10 cellular contexts compared by ENCODE assay signal in genomic region chr6:16688984-16689636, GRCh38.
DNase-seq lines count a peak whose midpoint lies in the region; ATAC-seq and TF ChIP-seq lines count a peak whose summit lies in the region.
"Had no signal": no experiment of that assay in that cellular context is flagged by ENCODE, and none has a peak within 500 bp of the region (broad histone marks: within the 10 kb centered on the region; RNA-seq: fewer than 3 reads in every experiment).

No MANE protein-coding gene starts in this region.

- intact Hi-C loops in activated T-helper 2 cell treated with anti-CD3 and anti-CD28 coated beads, Interferon-gamma antibody, Interleukin-2, Interleukin-4, amounts not matched to agents 10 μg/mL and 5 μg/mL and 100 μg/mL, durations not matched to agents 14 hours and 24 hours and 36 hours (cut with micrococcal nuclease) = loop anchor here (5.0 kb wide), 2 partner anchors 177 to 367 kb away; no protein-coding TSS in a partner anchor

- peaks cover 72% of the 10 kb centered on the region for H3K4me1 Mint-ChIP-seq in activated T-helper 2 cell treated with anti-CD3 and anti-CD28 coated beads, Interferon-gamma antibody, Interleukin-2, Interleukin-4, amounts not matched to agents 10 μg/mL and 5 μg/mL and 100 μg/mL, durations not matched to agents 14 hours and 24 hours and 36 hours (ENCODE audit: low read depth)

- no peaks in the 10 kb centered on the region for H3K9me3 Mint-ChIP-seq in activated T-helper 2 cell treated with anti-CD3 and anti-CD28 coated beads, Interferon-gamma antibody, Interleukin-2, Interleukin-4, amounts not matched to agents 10 μg/mL and 5 μg/mL and 100 μg/mL, durations not matched to agents 14 hours and 24 hours and 36 hours

- TF ChIP-seq CTCF in HFF-Myc (IDR thresholded peaks at IDR 0.05; ENCODE audit: low read depth, low read length, missing control alignments) = no peak

- no peaks in the 10 kb centered on the region for H3K27me3 Mint-ChIP-seq in activated T-helper 2 cell treated with anti-CD3 and anti-CD28 coated beads, Interferon-gamma antibody, Interleukin-2, Interleukin-4, amounts not matched to agents 10 μg/mL and 5 μg/mL and 100 μg/mL, durations not matched to agents 14 hours and 24 hours and 36 hours (ENCODE audit: low read depth)

- peak overlapping the region; percentile 91 for H3K27ac Mint-ChIP-seq in activated T-helper 2 cell treated with anti-CD3 and anti-CD28 coated beads, Interferon-gamma antibody, Interleukin-2, Interleukin-4, amounts not matched to agents 10 μg/mL and 5 μg/mL and 100 μg/mL, durations not matched to agents 14 hours and 24 hours and 36 hours

- no peak overlapping the region for H3K4me3 Mint-ChIP-seq in activated T-helper 2 cell treated with anti-CD3 and anti-CD28 coated beads, Interferon-gamma antibody, Interleukin-2, Interleukin-4, amounts not matched to agents 10 μg/mL and 5 μg/mL and 100 μg/mL, durations not matched to agents 14 hours and 24 hours and 36 hours (ENCODE audit: low read depth)

- DNase-seq in AG08395 (ENCODE audit: low spot score) (peak; percentile 64), HFF-Myc (ENCODE audit: extremely low read depth, low read depth) (peak; percentile 46), glomerular endothelial cell (ENCODE audit: extremely low read depth, low read depth, low spot score) (peak; percentile 81), GF-D8 (lab: John Stamatoyannopoulos, UW) (no peak), OCI-M2 (lab: John Stamatoyannopoulos, UW; ENCODE audit: unreplicated experiment) (no peak)
- DNase-seq in activated T-helper 2 cell treated with anti-CD3 and anti-CD28 coated beads, Interferon-gamma antibody, Interleukin-2, Interleukin-4, amounts not matched to agents 10 μg/mL and 5 μg/mL and 100 μg/mL, durations not matched to agents 14 hours and 24 hours and 36 hours (ENCODE audit: low spot score) = no peak
- DNase-seq in activated CD4-positive, CD25-positive, alpha-beta regulatory T cell (lab: John Stamatoyannopoulos, UW) = no peak
- DNase-seq: mesendoderm had no signal

- peaks cover 22% of the 10 kb centered on the region for H3K36me3 Mint-ChIP-seq in activated T-helper 2 cell treated with anti-CD3 and anti-CD28 coated beads, Interferon-gamma antibody, Interleukin-2, Interleukin-4, amounts not matched to agents 10 μg/mL and 5 μg/mL and 100 μg/mL, durations not matched to agents 14 hours and 24 hours and 36 hours (ENCODE audit: low read depth)

- no peak overlapping the region for H3K4me3 ChIP-seq in HFF-Myc (replicated peaks; ENCODE audit: low read depth, low read length)
- H3K4me3 ChIP-seq: skin epidermis had no signal

- ATAC-seq in HG03354 (IDR thresholded peaks at IDR 0.05; ENCODE audit: poor library complexity, severe bottlenecking, unreplicated experiment) = no peak

Comparison
In these comparisons a context has a peak if more than half of its experiments do, and no peak if none do; other contexts are left out.
1. DNase-seq: peak in AG08395 (single experiment), HFF-Myc (single experiment) and glomerular endothelial cell (single experiment); none in activated T-helper 2 cell treated with anti-CD3 and anti-CD28 coated beads, Interferon-gamma antibody, Interleukin-2, Interleukin-4, amounts not matched to agents 10 μg/mL and 5 μg/mL and 100 μg/mL, durations not matched to agents 14 hours and 24 hours and 36 hours (single experiment), activated CD4-positive, CD25-positive, alpha-beta regulatory T cell (0 of 4), GF-D8 (single experiment) and OCI-M2 (single experiment).